In the genomic region with DNA sequence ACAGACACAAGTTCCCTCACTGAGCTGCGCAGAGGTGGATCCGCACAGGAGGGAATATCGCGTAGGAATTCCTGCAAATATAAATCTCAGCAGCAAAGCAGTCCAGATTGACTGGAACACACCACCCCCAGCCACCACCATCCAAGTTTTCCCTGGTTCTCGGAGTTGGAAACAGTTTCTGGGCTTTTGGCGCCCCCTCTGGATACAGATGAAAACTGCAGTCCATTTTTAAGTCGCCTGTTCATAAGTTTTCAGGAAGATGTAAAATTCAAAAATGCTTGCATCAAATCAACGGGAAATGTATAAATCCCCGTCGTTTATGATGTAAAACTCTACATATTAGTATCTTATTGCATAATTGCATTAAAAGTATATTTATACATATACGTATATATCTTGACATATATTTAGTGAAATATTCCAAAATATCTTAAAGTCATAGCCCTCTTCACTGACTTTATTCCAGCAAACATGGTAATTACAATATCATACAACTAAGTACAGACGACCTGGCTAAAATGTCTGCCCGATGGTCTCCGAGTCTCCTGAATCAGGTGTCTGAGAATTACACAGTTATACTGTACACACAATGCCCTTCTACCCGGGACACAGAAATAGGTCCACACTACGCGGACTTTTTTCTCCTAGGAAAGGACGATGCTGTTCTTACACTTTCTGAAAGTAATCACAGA, we compare ENCODE assay signal across 9 cellular contexts. TPM values are rescaled to one million over a fixed set of nuclear protein-coding genes. Genes with fewer than 3 reads are reported as not detected.
DNase-seq lines count a peak whose midpoint lies in the region; ATAC-seq and TF ChIP-seq lines count a peak whose summit lies in the region.
"Had no signal": no experiment of that assay in that cellular context is flagged by ENCODE, and none has a peak within 500 bp of the region (broad histone marks: within the 10 kb centered on the region; RNA-seq: fewer than 3 reads in every experiment).

No MANE protein-coding gene starts in this region.

- no peak overlapping the region for H3K4me3 Mint-ChIP-seq in activated T-cell treated with anti-CD3 and anti-CD28 coated beads, Interleukin-2, amount 50 U/mL, for 24 hours
- peak overlapping the region; percentile 55 for H3K4me3 Mint-ChIP-seq in T-helper 17 cell
- peak overlapping the region in 1 of 7 donors; percentile 7 for H3K4me3 Mint-ChIP-seq in CD8-positive, alpha-beta memory T cell

- TF ChIP-seq POLR2A in esophagus squamous epithelium (IDR thresholded peaks at IDR 0.05) = no peak

- H3K36me3 Mint-ChIP-seq in activated T-cell treated with anti-CD3 and anti-CD28 coated beads, Interleukin-2, amount 50 U/mL, for 24 hours (ENCODE audit: low read depth) = no peaks in the 10 kb centered on the region
- peaks cover 8% of the 10 kb centered on the region for H3K36me3 Mint-ChIP-seq in T-helper 17 cell (ENCODE audit: low read depth)
- no peaks in the 10 kb centered on the region for H3K36me3 Mint-ChIP-seq in CD8-positive, alpha-beta memory T cell

- no peak for ATAC-seq in T-helper 17 cell
- ATAC-seq in GM18511 (IDR thresholded peaks at IDR 0.05; ENCODE audit: unreplicated experiment) = no peak

- H3K4me1 ChIP-seq in esophagus squamous epithelium (peaks cover 17 to 78% (median 19%) of the 10 kb centered on the region in 3 donors), mucosa of rectum (ENCODE audit: control insufficient read depth in 2 of 2, insufficient read depth in 2 of 2, low read length in 2 of 2) (peaks cover 13 to 26% of the 10 kb centered on the region in 2 donors)
- H3K4me1 ChIP-seq in CD8-positive, alpha-beta memory T cell (ENCODE audit: insufficient read depth, low read length) = no peaks in the 10 kb centered on the region

- peak overlapping the region; percentile 44 for H3K27ac Mint-ChIP-seq in activated T-cell treated with anti-CD3 and anti-CD28 coated beads, Interleukin-2, amount 50 U/mL, for 24 hours
- no peak overlapping the region for H3K27ac Mint-ChIP-seq in T-helper 17 cell
- no peak overlapping the region for H3K27ac Mint-ChIP-seq in CD8-positive, alpha-beta memory T cell

- H3K27me3 ChIP-seq in MG63 (peaks cover 5% of the 10 kb centered on the region), esophagus squamous epithelium (peaks cover 9 to 100% (median 17%) of the 10 kb centered on the region in 4 donors), mucosa of rectum (ENCODE audit: control insufficient read depth in 2 of 2, insufficient read depth in 2 of 2, low read length in 2 of 2) (peaks cover 21 to 23% of the 10 kb centered on the region in 2 donors)
- H3K27me3 ChIP-seq in CD8-positive, alpha-beta memory T cell (ENCODE audit: insufficient read depth, low read length, poor library complexity, severe bottlenecking) = peaks cover 9% of the 10 kb centered on the region

- no peaks in the 10 kb centered on the region for H3K9me3 Mint-ChIP-seq in activated T-cell treated with anti-CD3 and anti-CD28 coated beads, Interleukin-2, amount 50 U/mL, for 24 hours
- H3K9me3 Mint-ChIP-seq in CD8-positive, alpha-beta memory T cell = peaks cover 0 to 13% (median 4%) of the 10 kb centered on the region in 5 donors

- no peak overlapping the region for H3K4me3 ChIP-seq in MG63
- peak overlapping the region in 3 of 4 donors; percentile 38 to 61 (median 44) for H3K4me3 ChIP-seq in esophagus squamous epithelium
- peak overlapping the region; percentile 67 to 72 for H3K4me3 ChIP-seq in mucosa of rectum (ENCODE audit: low read length in 2 of 2)
- H3K4me3 ChIP-seq in CD8-positive, alpha-beta memory T cell (ENCODE audit: low read length) = no peak overlapping the region

- CTCF ChIA-PET in CD8-positive, alpha-beta memory T cell (lab: Charles Lee) = no interaction called here

- H3K4me1 Mint-ChIP-seq in activated T-cell treated with anti-CD3 and anti-CD28 coated beads, Interleukin-2, amount 50 U/mL, for 24 hours (ENCODE audit: low read depth) = peaks cover 20% of the 10 kb centered on the region
- peaks cover 9% of the 10 kb centered on the region for H3K4me1 Mint-ChIP-seq in T-helper 17 cell
- H3K4me1 Mint-ChIP-seq in CD8-positive, alpha-beta memory T cell = peaks cover 4 to 9% (median 6%) of the 10 kb centered on the region in 3 donors

- H3K27me3 Mint-ChIP-seq in activated T-cell treated with anti-CD3 and anti-CD28 coated beads, Interleukin-2, amount 50 U/mL, for 24 hours = peaks cover 94% of the 10 kb centered on the region
- peaks cover 70% of the 10 kb centered on the region for H3K27me3 Mint-ChIP-seq in T-helper 17 cell
- peaks cover 52 to 75% of the 10 kb centered on the region in 2 donors for H3K27me3 Mint-ChIP-seq in CD8-positive, alpha-beta memory T cell

- WGBS in esophagus squamous epithelium, 2 donors = 9 to 14% methylated on average over 17 to 18 of the region's 18 CpGs

- intact Hi-C loops in esophagus squamous epithelium (cut with DNase I) = loop anchor here (10.0 kb wide), 1 partner anchor 644 kb away; no protein-coding TSS in a partner anchor

- H3K9ac ChIP-seq in mucosa of rectum (ENCODE audit: low read depth in 1 of 2, low read length in 2 of 2) = peak overlapping the region in 1 of 2 donors; percentile 64

- H3K9me3 ChIP-seq in MG63 (no peaks in the 10 kb centered on the region), T-helper 17 cell (ENCODE audit: control insufficient read depth, low read length, poor library complexity, severe bottlenecking) (no peaks in the 10 kb centered on the region), esophagus squamous epithelium (no peaks in the 10 kb centered on the region), mucosa of rectum (ENCODE audit: control insufficient read depth in 2 of 2, low read length in 2 of 2) (no peaks in the 10 kb centered on the region)
- no peaks in the 10 kb centered on the region for H3K9me3 ChIP-seq in CD8-positive, alpha-beta memory T cell (ENCODE audit: low read length)

- DNase-seq in activated T-cell treated with anti-CD3 and anti-CD28 coated beads, Interleukin-2, amount 50 U/mL, for 24 hours = no peak
- DNase-seq in activated T-cell treated with anti-CD3 and anti-CD28 coated beads, Interleukin-2, amount 50 U/mL, for 1 hour = no peak
- DNase-seq in MG63 (peak; percentile 63), T-helper 17 cell (no peak), esophagus squamous epithelium (lab: John Stamatoyannopoulos, UW) (no peak)
- no peak for DNase-seq in CD8-positive, alpha-beta memory T cell

- H3K36me3 ChIP-seq in MG63 = peaks cover 4% of the 10 kb centered on the region; the same call in 1 of the 2 replicates
- peaks cover 0 to 12% (median 0%) of the 10 kb centered on the region in 3 donors for H3K36me3 ChIP-seq in esophagus squamous epithelium
- peaks cover 0 to 6% of the 10 kb centered on the region in 2 donors for H3K36me3 ChIP-seq in mucosa of rectum (ENCODE audit: control insufficient read depth in 2 of 2, insufficient read depth in 2 of 2, low read length in 2 of 2)
- no peaks in the 10 kb centered on the region for H3K36me3 ChIP-seq in CD8-positive, alpha-beta memory T cell (ENCODE audit: insufficient read depth, low read length)

- TF ChIP-seq CTCF in esophagus squamous epithelium (IDR thresholded peaks at IDR 0.05) = peak; percentile 41 to 90 (median 83)

- POLR2A ChIA-PET in CD8-positive, alpha-beta memory T cell (lab: Charles Lee) = no interaction called here

- H3K27ac ChIP-seq in esophagus squamous epithelium (no peak overlapping the region), mucosa of rectum (ENCODE audit: low read depth in 2 of 2, low read length in 2 of 2) (peak overlapping the region in 1 of 2 donors; percentile 29)
- no peak overlapping the region for H3K27ac ChIP-seq in CD8-positive, alpha-beta memory T cell (ENCODE audit: low read depth, low read length)

RNA-seq across cellular contexts. Expression of a gene that starts 2.1 kb away (rescaled TPM):
- total RNA-seq in MG63 (2014; rRNA removed; shearing (Covaris generic); ENCODE audit: low replicate concordance) = 0.82 and 3.0 TPM in 2 replicates
- not detected for total RNA-seq in T-helper 17 cell
- 10 to 100 TPM in 3 of 4 donors, 1 to 10 TPM in 1; 7.4 to 11.5 (median 11.1) TPM for total RNA-seq in esophagus squamous epithelium
- total RNA-seq in CD8-positive, alpha-beta memory T cell = not detected
- not detected for polyA plus RNA-seq in CD8-positive, alpha-beta memory T cell
- total RNA-seq: mononuclear cell had no signal

Comparison
In these comparisons a context has a peak if more than half of its experiments do, and no peak if none do; other contexts are left out.
1. H3K4me3 ChIP-seq: peak in esophagus squamous epithelium (3 of 4) and mucosa of rectum (2 of 2); none in MG63 (single experiment) and CD8-positive, alpha-beta memory T cell (single experiment).